Comparison of ENCODE assay signal across 6 cellular contexts in the genomic region with DNA sequence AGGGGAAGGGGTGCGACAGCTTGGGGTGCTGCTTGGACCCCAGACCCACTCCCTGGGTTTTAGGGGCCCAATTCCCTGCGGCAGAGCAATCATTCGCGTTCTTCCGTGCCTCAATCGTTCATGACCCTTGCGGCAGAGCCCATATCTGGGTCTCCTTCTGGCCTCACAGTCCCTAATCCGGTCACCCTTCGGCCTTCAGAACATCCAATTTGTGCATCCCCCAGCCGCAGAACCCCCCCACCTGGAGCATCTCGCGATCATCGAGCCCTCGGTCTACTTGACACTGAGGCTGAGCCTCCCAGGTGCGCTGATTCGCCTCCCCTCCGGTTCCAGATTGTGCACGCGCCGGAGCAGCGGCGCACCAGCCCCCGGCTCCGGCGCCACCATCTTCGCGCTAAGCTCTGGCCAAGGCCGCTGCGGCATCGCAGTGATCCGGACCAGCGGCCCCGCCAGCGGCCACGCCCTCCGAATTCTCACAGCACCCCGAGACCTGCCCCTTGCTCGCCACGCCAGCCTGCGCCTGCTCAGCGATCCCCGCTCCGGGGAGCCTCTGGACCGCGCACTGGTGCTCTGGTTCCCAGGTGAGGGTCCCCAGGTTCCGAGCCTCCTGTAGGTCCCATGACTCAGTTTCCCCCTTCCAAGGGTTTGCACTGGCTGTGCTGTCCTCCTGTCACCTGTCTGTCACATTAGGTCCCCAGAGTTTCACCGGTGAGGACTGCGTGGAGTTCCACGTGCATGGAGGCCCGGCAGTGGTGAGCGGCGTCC.
DNase-seq lines count a peak whose midpoint lies in the region; ATAC-seq lines count a peak whose summit lies in the region.

No MANE protein-coding gene starts in this region.

- H3K9me3 Mint-ChIP-seq in effector memory CD8-positive, alpha-beta T cell = no peaks in the 10 kb centered on the region

- peaks cover 6% of the 10 kb centered on the region for H3K36me3 Mint-ChIP-seq in effector memory CD8-positive, alpha-beta T cell (ENCODE audit: insufficient read depth)

- DNase-seq in EH (ENCODE audit: low read depth) = peak; percentile 14
- DNase-seq in NCI-H2196 (lab: John Stamatoyannopoulos, UW; ENCODE audit: unreplicated experiment) = peak; percentile 32
- no peak for DNase-seq in effector memory CD8-positive, alpha-beta T cell
- no peak for DNase-seq in skeletal muscle cell (ENCODE audit: low read depth)

- peaks cover 28 to 34% of the 10 kb centered on the region in 2 donors for H3K4me1 Mint-ChIP-seq in effector memory CD8-positive, alpha-beta T cell (ENCODE audit: low read depth in 2 of 2)

- ATAC-seq in effector memory CD8-positive, alpha-beta T cell (replicated peaks) = peak; percentile 6
- ATAC-seq in GM19397 (IDR thresholded peaks at IDR 0.05; ENCODE audit: unreplicated experiment) = no peak
- ATAC-seq in HG02610 (IDR thresholded peaks at IDR 0.05; ENCODE audit: unreplicated experiment) = no peak

- no peaks in the 10 kb centered on the region for H3K27me3 Mint-ChIP-seq in effector memory CD8-positive, alpha-beta T cell

- H3K4me3 ChIP-seq in skeletal muscle cell (ENCODE audit: low read depth, low read length) = peak overlapping the region; percentile 69

- peak overlapping the region; percentile 90 to 97 for H3K4me3 Mint-ChIP-seq in effector memory CD8-positive, alpha-beta T cell

- peak overlapping the region; percentile 84 to 93 for H3K27ac Mint-ChIP-seq in effector memory CD8-positive, alpha-beta T cell

Comparison
In these comparisons a context has a peak if more than half of its experiments do, and no peak if none do; other contexts are left out.
1. DNase-seq: peak in EH (single experiment) and NCI-H2196 (single experiment); none in effector memory CD8-positive, alpha-beta T cell (0 of 3) and skeletal muscle cell (single experiment).